ENCODE assay signal across 8 cellular contexts in genomic region chr11:58576792-58577440, GRCh38. TPM values are rescaled to one million over a fixed set of nuclear protein-coding genes. Genes with fewer than 3 reads are reported as not detected.
A peak's percentile ranks its signal among the peaks of the same experiment; 100 is the strongest.
DNase-seq lines count a peak whose midpoint lies in the region; ATAC-seq and TF ChIP-seq lines count a peak whose summit lies in the region.

No MANE protein-coding gene starts in this region.

- H3K27me3 ChIP-seq in Caco-2 (replicated peaks; ENCODE audit: control insufficient read depth, insufficient read depth, low read length), result no peaks in the 10 kb centered on the region

- H3K4me1 Mint-ChIP-seq in Caco-2 (ENCODE audit: low read depth, unreplicated experiment), result no peaks in the 10 kb centered on the region

- H3K36me3 ChIP-seq in Caco-2 (ENCODE audit: control insufficient read depth, insufficient read depth, low read length), result no peaks in the 10 kb centered on the region

- no peaks in the 10 kb centered on the region for H3K9me3 Mint-ChIP-seq in Caco-2 (ENCODE audit: unreplicated experiment)

- no peak for ATAC-seq in GM18502 (IDR thresholded peaks at IDR 0.05; ENCODE audit: poor library complexity, unreplicated experiment)

- H3K4me3 Mint-ChIP-seq in Caco-2 (ENCODE audit: unreplicated experiment), result peak overlapping the region; percentile 99

- intact Hi-C loops in Caco-2 (cut with micrococcal nuclease; ENCODE audit: unreplicated experiment), result loop anchor here (1.0 to 5.0 kb wide), 6 partner anchors 41 to 800 kb away; no protein-coding TSS in a partner anchor

- H3K9me3 ChIP-seq in Caco-2, result no peaks in the 10 kb centered on the region

- no peaks in the 10 kb centered on the region for H3K27me3 Mint-ChIP-seq in Caco-2 (ENCODE audit: insufficient read depth, unreplicated experiment)

- H3K36me3 Mint-ChIP-seq in Caco-2 (ENCODE audit: insufficient read depth, unreplicated experiment), result peaks cover 34% of the 10 kb centered on the region

- no TSS peak for BruUV-seq in Caco-2 (replicated peaks; lab: Mats Ljungman, UMichigan)

- H3K4me3 ChIP-seq in Caco-2 (ENCODE audit: low read depth, low read length) (peak overlapping the region; percentile 78), WI38 (ENCODE audit: low read depth, low read length) (peak overlapping the region; percentile 92), foreskin fibroblast (ENCODE audit: low read depth in 1 of 2, low read length in 2 of 2) (peak overlapping the region; percentile 87 to 92)

- no peak for DNase-seq in Caco-2
- DNase-seq in HS-27A (ENCODE audit: low read depth), result peak; percentile 42
- DNase-seq in foreskin fibroblast, result peak; percentile 42 to 73
- DNase-seq in putamen (ENCODE audit: low spot score), result peak; percentile 42
- no peak for DNase-seq in NK-92 treated with Interleukin-12 subunit alpha and Interleukin-12 subunit beta, amount 100 ng/mL, for 24 hours (lab: John Stamatoyannopoulos, UW)
- no peak for DNase-seq in germinal center (ENCODE audit: low spot score)

- POLR2A ChIA-PET in Caco-2 (lab: Charles Lee), result no interaction called here

- H3K4me1 ChIP-seq in Caco-2, result no peaks in the 10 kb centered on the region

- peak; percentile 39 to 44 for TF ChIP-seq CTCF in Caco-2 (IDR thresholded peaks at IDR 0.05; ENCODE audit: insufficient read depth in 1 of 2, low read depth in 1 of 2, low read length in 1 of 2, severe bottlenecking in 1 of 2, unreplicated experiment in 1 of 2)
- peak; percentile 9; the same call in 1 of the 2 replicates for TF ChIP-seq CTCF in WI38 (IDR thresholded peaks at IDR 0.05; ENCODE audit: low read depth, low read length)
- peak; percentile 41 for TF ChIP-seq CTCF in foreskin fibroblast (IDR thresholded peaks at IDR 0.05; ENCODE audit: low read depth, low read length)

- CTCF ChIA-PET in Caco-2 (lab: Charles Lee), result interaction anchor here (0.8 to 2.2 kb wide), 5 partner anchors 9 to 324 kb away, joined by 4 to 11 read pairs (median 8); no protein-coding TSS in a partner anchor

- peak overlapping the region; percentile 99 for H3K27ac Mint-ChIP-seq in Caco-2 (ENCODE audit: unreplicated experiment)

RNA-seq across cellular contexts. Expression of gene LPXN, which starts 1.3 kb away (rescaled TPM):
- total RNA-seq in Caco-2 (2022), result 1.8 and 2.1 TPM in 2 replicates

RNA-seq across cellular contexts. Expression of gene ZFP91, which starts 1.9 kb away (rescaled TPM):
- 37.5 and 40.6 TPM in 2 replicates for total RNA-seq in Caco-2 (2022)

RNA-seq across cellular contexts. Expression of gene CNTF, which starts 45.5 kb away (rescaled TPM):
- 3.3 and 3.6 TPM in 2 replicates for total RNA-seq in Caco-2 (2022)

Comparison
In these comparisons a context has a peak if more than half of its experiments do, and no peak if none do; other contexts are left out.
1. DNase-seq: peak in HS-27A (single experiment), foreskin fibroblast (2 of 2) and putamen (single experiment); none in Caco-2 (0 of 2), NK-92 treated with Interleukin-12 subunit alpha and Interleukin-12 subunit beta, amount 100 ng/mL, for 24 hours (single experiment) and germinal center (single experiment).
2. Peak in every context shown above with its lines, with median percentiles within 50 percentile points of each other: H3K4me3 ChIP-seq and CTCF ChIP-seq.